29 cellular contexts compared by ENCODE assay signal in genomic region chr5:102542064-102542463, GRCh38.
"Had no signal": no experiment of that assay in that cellular context is flagged by ENCODE, and none has a peak within 500 bp of the region (broad histone marks: within the 10 kb centered on the region; RNA-seq: fewer than 3 reads in every experiment).

No MANE protein-coding gene starts in this region.

- ATAC-seq: activated CD8-positive, alpha-beta T cell treated with anti-CD3 and anti-CD28 coated beads for 36 hours; activated T-cell treated with anti-CD3 and anti-CD28 coated beads, Interleukin-2, amount 50 U/mL, for 72 hours; PC-3 had no signal

- H3K9me3 Mint-ChIP-seq: activated CD4-positive, alpha-beta T cell treated with anti-CD3 and anti-CD28 coated beads, Interleukin-2, amount 10 ng/mL, durations not matched to agents 24 days and 14 days; activated CD8-positive, alpha-beta T cell treated with anti-CD3 and anti-CD28 coated beads for 36 hours; activated naive CD4-positive, alpha-beta T cell treated with anti-CD3 and anti-CD28 coated beads, Interleukin-2, amount 50 U/mL, for 24 hours; activated naive CD8-positive, alpha-beta T cell treated with anti-CD3 and anti-CD28 coated beads, Interleukin-2, amount 10 ng/mL, durations not matched to agents 7 days and 5 days; activated T-cell treated with anti-CD3 and anti-CD28 coated beads, Interleukin-2, amount 50 U/mL, for 72 hours; activated T-helper 2 cell treated with anti-CD3 and anti-CD28 coated beads, Interferon-gamma antibody, Interleukin-2, Interleukin-4, amounts not matched to agents 10 μg/mL and 5 μg/mL and 100 μg/mL, durations not matched to agents 14 hours and 24 hours and 36 hours; T-helper 1 cell treated with Interleukin-12 subunit alpha and Interleukin-12 subunit beta and Interleukin-4 antibody, amounts not matched to agents 30 μg/mL and 1 μg/mL, for 36 hours; T-helper 2 cell treated with Interferon-gamma antibody and Interleukin-4, amounts not matched to agents 5 μg/mL and 100 μg/mL, for 36 hours had no signal

- H3K27ac Mint-ChIP-seq: activated CD4-positive, alpha-beta T cell treated with anti-CD3 and anti-CD28 coated beads, Interleukin-2, amount 10 ng/mL, durations not matched to agents 24 days and 14 days; activated CD8-positive, alpha-beta T cell treated with anti-CD3 and anti-CD28 coated beads for 36 hours; activated naive CD4-positive, alpha-beta T cell treated with anti-CD3 and anti-CD28 coated beads, Interleukin-2, amount 50 U/mL, for 24 hours; activated naive CD8-positive, alpha-beta T cell treated with anti-CD3 and anti-CD28 coated beads, Interleukin-2, amount 10 ng/mL, durations not matched to agents 7 days and 5 days; activated T-cell treated with anti-CD3 and anti-CD28 coated beads, Interleukin-2, amount 50 U/mL, for 72 hours; activated T-helper 2 cell treated with anti-CD3 and anti-CD28 coated beads, Interferon-gamma antibody, Interleukin-2, Interleukin-4, amounts not matched to agents 10 μg/mL and 5 μg/mL and 100 μg/mL, durations not matched to agents 14 hours and 24 hours and 36 hours; T-helper 1 cell treated with Interleukin-12 subunit alpha and Interleukin-12 subunit beta and Interleukin-4 antibody, amounts not matched to agents 30 μg/mL and 1 μg/mL, for 36 hours; T-helper 2 cell treated with Interferon-gamma antibody and Interleukin-4, amounts not matched to agents 5 μg/mL and 100 μg/mL, for 36 hours had no signal

- H3K4me1 Mint-ChIP-seq: activated CD4-positive, alpha-beta T cell treated with anti-CD3 and anti-CD28 coated beads, Interleukin-2, amount 10 ng/mL, durations not matched to agents 24 days and 14 days; activated naive CD4-positive, alpha-beta T cell treated with anti-CD3 and anti-CD28 coated beads, Interleukin-2, amount 50 U/mL, for 24 hours; activated naive CD8-positive, alpha-beta T cell treated with anti-CD3 and anti-CD28 coated beads, Interleukin-2, amount 10 ng/mL, durations not matched to agents 7 days and 5 days had no signal

- DNase-seq: activated CD4-positive, alpha-beta T cell treated with anti-CD3 and anti-CD28 coated beads, Interleukin-2, amount 10 ng/mL, durations not matched to agents 24 days and 14 days; activated CD4-positive, alpha-beta T cell treated with anti-CD3 and anti-CD28 coated beads, Interleukin-2, amount 50 U/mL, for 4 hours; activated CD8-positive, alpha-beta T cell treated with anti-CD3 and anti-CD28 coated beads for 36 hours; activated gamma-delta T cell; activated naive CD4-positive, alpha-beta T cell treated with Interleukin-2 at 50 U/mL for 16 hours; activated naive CD8-positive, alpha-beta T cell treated with anti-CD3 and anti-CD28 coated beads, Interleukin-2, amount 10 ng/mL, durations not matched to agents 7 days and 5 days; activated T-cell treated with anti-CD3 and anti-CD28 coated beads, Interleukin-2, amount 50 U/mL, for 1 hour; activated T-cell treated with anti-CD3 and anti-CD28 coated beads, Interleukin-2, amount 50 U/mL, for 72 hours; amygdala; NCI-H1105; NCI-H1417 treated with DMSO at 0.1 percent for 48 hours; NCI-H187 treated with DMSO at 0.1 percent for 48 hours; NCI-H2081; NCI-H2171 treated with DMSO at 0.1 percent for 48 hours; NCI-H2227 treated with DMSO at 0.1 percent for 48 hours; NCI-H446; NCI-H524; NCI-H69; PC-3; Peyer's patch; RPMI8226; SHP77 treated with DMSO at 0.1 percent for 48 hours had no signal

- H3K36me3 Mint-ChIP-seq: activated naive CD4-positive, alpha-beta T cell treated with anti-CD3 and anti-CD28 coated beads, Interleukin-2, amount 50 U/mL, for 24 hours; activated naive CD8-positive, alpha-beta T cell treated with anti-CD3 and anti-CD28 coated beads, Interleukin-2, amount 10 ng/mL, durations not matched to agents 7 days and 5 days had no signal

- H3K4me3 Mint-ChIP-seq: activated CD4-positive, alpha-beta T cell treated with anti-CD3 and anti-CD28 coated beads, Interleukin-2, amount 10 ng/mL, durations not matched to agents 24 days and 14 days; activated CD8-positive, alpha-beta T cell treated with anti-CD3 and anti-CD28 coated beads for 36 hours; activated naive CD4-positive, alpha-beta T cell treated with anti-CD3 and anti-CD28 coated beads, Interleukin-2, amount 50 U/mL, for 24 hours; activated naive CD8-positive, alpha-beta T cell treated with anti-CD3 and anti-CD28 coated beads, Interleukin-2, amount 10 ng/mL, durations not matched to agents 7 days and 5 days; activated T-cell treated with anti-CD3 and anti-CD28 coated beads, Interleukin-2, amount 50 U/mL, for 72 hours; T-helper 1 cell treated with Interleukin-12 subunit alpha and Interleukin-12 subunit beta and Interleukin-4 antibody, amounts not matched to agents 30 μg/mL and 1 μg/mL, for 36 hours; T-helper 2 cell treated with Interferon-gamma antibody and Interleukin-4, amounts not matched to agents 5 μg/mL and 100 μg/mL, for 36 hours had no signal

- H3K4me3 ChIP-seq: ascending aorta, cardiac muscle cell, Peyer's patch, SK-N-MC had no signal
